In genomic region chr6:9307786-9308185, GRCh38 we compare ENCODE assay signal across 21 cellular contexts.
"Had no signal": no experiment of that assay in that cellular context is flagged by ENCODE, and none has a peak within 500 bp of the region (broad histone marks: within the 10 kb centered on the region; RNA-seq: fewer than 3 reads in every experiment).

No MANE protein-coding gene starts in this region.

- H3K27me3 ChIP-seq: cardiac muscle cell had no signal

- DNase-seq: activated CD4-positive, alpha-beta T cell treated with anti-CD3 and anti-CD28 coated beads, Interleukin-2, amount 10 ng/mL, durations not matched to agents 24 days and 14 days; activated CD4-positive, alpha-beta T cell treated with anti-CD3 and anti-CD28 coated beads, Interleukin-2, amount 50 U/mL, for 48 hours; activated CD4-positive, CD25-positive, alpha-beta regulatory T cell treated with anti-CD3 and anti-CD28 coated beads, Interleukin-2, amount 50 U/mL, for 72 hours; activated CD8-positive, alpha-beta memory T cell treated with anti-CD3 and anti-CD28 coated beads, Interleukin-2, amount 10 ng/mL, durations not matched to agents 7 days and 5 days; activated effector memory CD4-positive, alpha-beta T cell treated with anti-CD3 and anti-CD28 coated beads, Interleukin-2, amount 50 U/mL, for 16 hours; activated naive CD4-positive, alpha-beta T cell treated with Interleukin-2 at 50 U/mL for 16 hours; activated T-cell treated with anti-CD3 and anti-CD28 coated beads, Interleukin-2, amount 50 U/mL, for 24 hours; amygdala; IMR-90; Kasumi-1; KBM-7; NCI-H1092; NCI-H1694 treated with DMSO at 0.1 percent for 48 hours; NCI-H2081; NCI-H345; NCI-H510A; NCI-H526 treated with DMSO at 0.1 percent for 48 hours; SHP77 treated with DMSO at 0.1 percent for 48 hours had no signal

- H3K4me3 ChIP-seq: cardiac muscle cell had no signal

- ATAC-seq: activated CD8-positive, alpha-beta memory T cell treated with anti-CD3 and anti-CD28 coated beads, Interleukin-2, amount 10 ng/mL, durations not matched to agents 7 days and 5 days; activated naive CD4-positive, alpha-beta T cell treated with anti-CD3 and anti-CD28 coated beads, Interleukin-2, amount 50 U/mL, for 72 hours; WTC11 had no signal

- H3K27ac ChIP-seq: cardiac muscle cell had no signal

- H3K36me3 ChIP-seq: cardiac muscle cell had no signal
